Comparison of ENCODE assay signal across 18 cellular contexts in genomic region chr5:123610209-123610608, GRCh38.
A peak's percentile ranks its signal among the peaks of the same experiment; 100 is the strongest.
DNase-seq lines count a peak whose midpoint lies in the region; ATAC-seq and TF ChIP-seq lines count a peak whose summit lies in the region.
"Had no signal": no experiment of that assay in that cellular context is flagged by ENCODE, and none has a peak within 500 bp of the region (broad histone marks: within the 10 kb centered on the region; RNA-seq: fewer than 3 reads in every experiment).

No MANE protein-coding gene starts in this region.

- H3K9me3 Mint-ChIP-seq in natural killer cell treated with Interleukin-12 subunit alpha and Interleukin-12 subunit beta and Interleukin-15 and Interleukin-18, amount 100 ng/mL, for 72 hours = no peaks in the 10 kb centered on the region
- H3K9me3 Mint-ChIP-seq: neural progenitor cell had no signal

- ATAC-seq in natural killer cell treated with Interleukin-12 subunit alpha and Interleukin-12 subunit beta and Interleukin-15 and Interleukin-18, amount 100 ng/mL, for 72 hours = no peak

- H3K4me3 Mint-ChIP-seq in natural killer cell treated with Interleukin-12 subunit alpha and Interleukin-12 subunit beta and Interleukin-15 and Interleukin-18, amount 100 ng/mL, for 72 hours = no peak overlapping the region
- H3K4me3 Mint-ChIP-seq: activated CD8-positive, alpha-beta memory T cell treated with anti-CD3 and anti-CD28 coated beads, Interleukin-2, amount 10 ng/mL, durations not matched to agents 7 days and 5 days; neural progenitor cell had no signal

- DNase-seq in DMS53 (lab: John Stamatoyannopoulos, UW) (peak; percentile 19), DMS53 treated with DMSO at 0.1 percent for 48 hours (lab: John Stamatoyannopoulos, UW; ENCODE audit: unreplicated experiment) (no peak), MV-4-11 (lab: John Stamatoyannopoulos, UW) (peak; percentile 14), choroid plexus epithelial cell (ENCODE audit: low read depth) (peak; percentile 45), NCI-H2227 (lab: John Stamatoyannopoulos, UW; ENCODE audit: unreplicated experiment) (no peak), head of caudate nucleus (no peak), inferior parietal cortex (ENCODE audit: extremely low spot score) (no peak)
- DNase-seq in natural killer cell treated with Interleukin-12 subunit alpha and Interleukin-12 subunit beta and Interleukin-15 and Interleukin-18, amount 100 ng/mL, for 72 hours (ENCODE audit: low spot score) = no peak
- DNase-seq: activated CD4-positive, CD25-positive, alpha-beta regulatory T cell; activated CD8-positive, alpha-beta memory T cell treated with anti-CD3 and anti-CD28 coated beads, Interleukin-2, amount 10 ng/mL, durations not matched to agents 7 days and 5 days; activated naive CD4-positive, alpha-beta T cell treated with Interleukin-2 at 50 U/mL for 16 hours; effector CD8-positive, alpha-beta T cell; NCI-H1930; NCI-H526 treated with DMSO at 0.1 percent for 48 hours; Peyer's patch; stimulated activated CD4-positive, alpha-beta T cell treated with anti-CD3 and anti-CD28 coated beads, Interleukin-1b, Interleukin-23, amount 100 ng/mL, for 48 hours had no signal

- no peaks in the 10 kb centered on the region for H3K36me3 Mint-ChIP-seq in natural killer cell treated with Interleukin-12 subunit alpha and Interleukin-12 subunit beta and Interleukin-15 and Interleukin-18, amount 100 ng/mL, for 72 hours

- H3K27ac Mint-ChIP-seq in natural killer cell treated with Interleukin-12 subunit alpha and Interleukin-12 subunit beta and Interleukin-15 and Interleukin-18, amount 100 ng/mL, for 72 hours = peak overlapping the region; percentile 6 to 12
- H3K27ac Mint-ChIP-seq: activated CD8-positive, alpha-beta memory T cell treated with anti-CD3 and anti-CD28 coated beads, Interleukin-2, amount 10 ng/mL, durations not matched to agents 7 days and 5 days; neural progenitor cell had no signal

- intact Hi-C loops in head of caudate nucleus (cut with DNase I) = loop anchor here (5.0 kb wide), 1 partner anchor 188 kb away; the partner anchor contains the start of gene CEP120

- TF ChIP-seq CTCF in choroid plexus epithelial cell (conservative IDR thresholded peaks at IDR 0.05; ENCODE audit: low read depth, low read length) = no peak

- no peak overlapping the region for H3K4me3 ChIP-seq in choroid plexus epithelial cell (ENCODE audit: low read depth, low read length)
- H3K4me3 ChIP-seq: neural progenitor cell, Peyer's patch, thoracic aorta had no signal

- peaks cover 7 to 11% of the 10 kb centered on the region in 2 donors for H3K4me1 Mint-ChIP-seq in natural killer cell treated with Interleukin-12 subunit alpha and Interleukin-12 subunit beta and Interleukin-15 and Interleukin-18, amount 100 ng/mL, for 72 hours (ENCODE audit: low read depth in 2 of 2)
- H3K4me1 Mint-ChIP-seq: neural progenitor cell had no signal

- H3K27me3 Mint-ChIP-seq in natural killer cell treated with Interleukin-12 subunit alpha and Interleukin-12 subunit beta and Interleukin-15 and Interleukin-18, amount 100 ng/mL, for 72 hours = no peaks in the 10 kb centered on the region
- H3K27me3 Mint-ChIP-seq: activated CD8-positive, alpha-beta memory T cell treated with anti-CD3 and anti-CD28 coated beads, Interleukin-2, amount 10 ng/mL, durations not matched to agents 7 days and 5 days had no signal

Comparison
In these comparisons a context has a peak if more than half of its experiments do, and no peak if none do; other contexts are left out.
1. DNase-seq: peak in DMS53 (single experiment), MV-4-11 (single experiment) and choroid plexus epithelial cell (single experiment); none in DMS53 treated with DMSO at 0.1 percent for 48 hours (single experiment), natural killer cell treated with Interleukin-12 subunit alpha and Interleukin-12 subunit beta and Interleukin-15 and Interleukin-18, amount 100 ng/mL, for 72 hours (single experiment), NCI-H2227 (single experiment), head of caudate nucleus (0 of 42) and inferior parietal cortex (single experiment).